ENCODE assay signal across 15 cellular contexts in the genomic region with DNA sequence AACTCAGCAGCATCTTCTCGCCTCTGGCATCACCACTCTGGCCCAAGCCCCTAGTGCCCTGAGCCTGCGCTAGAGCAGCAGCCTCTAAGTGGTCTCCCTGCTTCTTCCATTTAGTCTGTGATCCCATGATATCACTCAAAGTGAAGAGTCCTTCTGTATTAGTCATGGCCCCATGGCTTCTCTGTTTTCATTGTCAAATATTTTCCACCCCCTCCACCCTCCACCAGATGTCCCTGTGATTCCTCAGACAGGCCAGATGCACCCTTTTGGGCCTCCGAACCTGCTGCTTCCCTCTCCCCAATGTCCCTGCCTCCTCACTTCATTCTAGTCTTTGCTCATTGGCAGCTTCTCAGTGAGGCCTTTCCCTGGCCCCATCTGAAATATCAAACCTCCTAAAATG.
A peak's percentile ranks its signal among the peaks of the same experiment; 100 is the strongest.
DNase-seq lines count a peak whose midpoint lies in the region; ATAC-seq and TF ChIP-seq lines count a peak whose summit lies in the region.
"Had no signal": no experiment of that assay in that cellular context is flagged by ENCODE, and none has a peak within 500 bp of the region (broad histone marks: within the 10 kb centered on the region; RNA-seq: fewer than 3 reads in every experiment).

No MANE protein-coding gene starts in this region.

- no peak overlapping the region for H3K4me3 ChIP-seq in fibroblast of villous mesenchyme (ENCODE audit: low read depth, low read length)
- H3K4me3 ChIP-seq in stomach = no peak overlapping the region
- H3K4me3 ChIP-seq: coronary artery, right lobe of liver had no signal

- H3K27ac ChIP-seq in stomach = no peak overlapping the region
- H3K27ac ChIP-seq: coronary artery, right lobe of liver had no signal

- H3K27ac Mint-ChIP-seq in activated T-helper 2 cell treated with anti-CD3 and anti-CD28 coated beads, Interferon-gamma antibody, Interleukin-2, Interleukin-4, amounts not matched to agents 10 μg/mL and 5 μg/mL and 100 μg/mL, durations not matched to agents 14 hours and 24 hours and 36 hours = no peak overlapping the region
- H3K27ac Mint-ChIP-seq: activated naive CD4-positive, alpha-beta T cell treated with anti-CD3 and anti-CD28 coated beads, Interleukin-2, amount 50 U/mL, for 24 hours; CD14-positive monocyte had no signal

- H3K4me3 Mint-ChIP-seq in activated T-helper 2 cell treated with anti-CD3 and anti-CD28 coated beads, Interferon-gamma antibody, Interleukin-2, Interleukin-4, amounts not matched to agents 10 μg/mL and 5 μg/mL and 100 μg/mL, durations not matched to agents 14 hours and 24 hours and 36 hours (ENCODE audit: low read depth) = no peak overlapping the region
- H3K4me3 Mint-ChIP-seq: activated naive CD4-positive, alpha-beta T cell treated with anti-CD3 and anti-CD28 coated beads, Interleukin-2, amount 50 U/mL, for 24 hours; CD14-positive monocyte; nephron progenitor cell had no signal

- H3K4me1 Mint-ChIP-seq in activated T-helper 2 cell treated with anti-CD3 and anti-CD28 coated beads, Interferon-gamma antibody, Interleukin-2, Interleukin-4, amounts not matched to agents 10 μg/mL and 5 μg/mL and 100 μg/mL, durations not matched to agents 14 hours and 24 hours and 36 hours (ENCODE audit: low read depth) = no peaks in the 10 kb centered on the region
- H3K4me1 Mint-ChIP-seq: activated naive CD4-positive, alpha-beta T cell treated with anti-CD3 and anti-CD28 coated beads, Interleukin-2, amount 50 U/mL, for 24 hours; CD14-positive monocyte had no signal

- no peaks in the 10 kb centered on the region for H3K9me3 ChIP-seq in stomach
- H3K9me3 ChIP-seq: right lobe of liver had no signal

- in situ Hi-C loops in ACHN (cut with HindIII; ENCODE audit: low pct_ligation_motif_present, low pct_unique_long_range_greater_than_20kb, low sequenced_read_pairs) (no loop called here), SK-MEL-5 (cut with HindIII; ENCODE audit: low pct_unique_long_range_greater_than_20kb, low sequenced_read_pairs) (no loop called here)

- peak; percentile 24 for DNase-seq in ACHN
- peak; percentile 51 for DNase-seq in GM04503 (ENCODE audit: low read depth)
- DNase-seq in SK-MEL-5 (ENCODE audit: low read depth, low spot score) = peak; percentile 45
- peak; percentile 68 for DNase-seq in fibroblast of villous mesenchyme (ENCODE audit: low read depth)
- no peak for DNase-seq in stomach
- no peak for DNase-seq in activated T-helper 2 cell treated with anti-CD3 and anti-CD28 coated beads, Interferon-gamma antibody, Interleukin-2, Interleukin-4, amounts not matched to agents 10 μg/mL and 5 μg/mL and 100 μg/mL, durations not matched to agents 14 hours and 24 hours and 36 hours (ENCODE audit: low spot score)
- DNase-seq: NCI-H446 treated with DMSO at 0.1 percent for 48 hours, nephron progenitor cell, right lobe of liver, Right ventricle myocardium superior had no signal

- intact Hi-C loops in stomach (cut with DNase I; ENCODE audit: low total_unique reads) = no loop called here
- intact Hi-C loops in activated T-helper 2 cell treated with anti-CD3 and anti-CD28 coated beads, Interferon-gamma antibody, Interleukin-2, Interleukin-4, amounts not matched to agents 10 μg/mL and 5 μg/mL and 100 μg/mL, durations not matched to agents 14 hours and 24 hours and 36 hours (cut with micrococcal nuclease) = no loop called here

- H3K4me1 ChIP-seq in stomach = no peaks in the 10 kb centered on the region
- H3K4me1 ChIP-seq: right lobe of liver had no signal

- TF ChIP-seq CTCF in fibroblast of villous mesenchyme (IDR thresholded peaks at IDR 0.05; ENCODE audit: insufficient read depth, low read depth, low read length) (peak; percentile 15), stomach (IDR thresholded peaks at IDR 0.05) (no peak)

- H3K36me3 ChIP-seq in stomach = no peaks in the 10 kb centered on the region
- H3K36me3 ChIP-seq: right lobe of liver had no signal

- no peaks in the 10 kb centered on the region for H3K27me3 ChIP-seq in stomach
- H3K27me3 ChIP-seq: right lobe of liver had no signal

- H3K27me3 Mint-ChIP-seq in activated T-helper 2 cell treated with anti-CD3 and anti-CD28 coated beads, Interferon-gamma antibody, Interleukin-2, Interleukin-4, amounts not matched to agents 10 μg/mL and 5 μg/mL and 100 μg/mL, durations not matched to agents 14 hours and 24 hours and 36 hours (ENCODE audit: low read depth) = no peaks in the 10 kb centered on the region

- no peak for ATAC-seq in HG03196 (IDR thresholded peaks at IDR 0.05; ENCODE audit: unreplicated experiment)
- ATAC-seq in HG03342 (IDR thresholded peaks at IDR 0.05; ENCODE audit: unreplicated experiment) = no peak
- ATAC-seq: right lobe of liver had no signal

- no peaks in the 10 kb centered on the region for H3K36me3 Mint-ChIP-seq in activated T-helper 2 cell treated with anti-CD3 and anti-CD28 coated beads, Interferon-gamma antibody, Interleukin-2, Interleukin-4, amounts not matched to agents 10 μg/mL and 5 μg/mL and 100 μg/mL, durations not matched to agents 14 hours and 24 hours and 36 hours (ENCODE audit: low read depth)
- H3K36me3 Mint-ChIP-seq: activated naive CD4-positive, alpha-beta T cell treated with anti-CD3 and anti-CD28 coated beads, Interleukin-2, amount 50 U/mL, for 24 hours; CD14-positive monocyte had no signal

- H3K9me3 Mint-ChIP-seq in activated T-helper 2 cell treated with anti-CD3 and anti-CD28 coated beads, Interferon-gamma antibody, Interleukin-2, Interleukin-4, amounts not matched to agents 10 μg/mL and 5 μg/mL and 100 μg/mL, durations not matched to agents 14 hours and 24 hours and 36 hours = no peaks in the 10 kb centered on the region
- H3K9me3 Mint-ChIP-seq: nephron progenitor cell had no signal

- no peak for TF ChIP-seq POLR2A in stomach (IDR thresholded peaks at IDR 0.05)

- TF ChIP-seq EP300 in stomach (IDR thresholded peaks at IDR 0.05) = no peak

- WGBS in stomach, 5 donors = 84 to 93% (median 89%) methylated on average over 3 of the region's 3 CpGs

Comparison
In these comparisons a context has a peak if more than half of its experiments do, and no peak if none do; other contexts are left out.
1. DNase-seq: peak in ACHN (single experiment), GM04503 (single experiment), SK-MEL-5 (single experiment) and fibroblast of villous mesenchyme (single experiment); none in stomach (single experiment) and activated T-helper 2 cell treated with anti-CD3 and anti-CD28 coated beads, Interferon-gamma antibody, Interleukin-2, Interleukin-4, amounts not matched to agents 10 μg/mL and 5 μg/mL and 100 μg/mL, durations not matched to agents 14 hours and 24 hours and 36 hours (single experiment).